ENCODE assay signal across 8 cellular contexts in the genomic region with DNA sequence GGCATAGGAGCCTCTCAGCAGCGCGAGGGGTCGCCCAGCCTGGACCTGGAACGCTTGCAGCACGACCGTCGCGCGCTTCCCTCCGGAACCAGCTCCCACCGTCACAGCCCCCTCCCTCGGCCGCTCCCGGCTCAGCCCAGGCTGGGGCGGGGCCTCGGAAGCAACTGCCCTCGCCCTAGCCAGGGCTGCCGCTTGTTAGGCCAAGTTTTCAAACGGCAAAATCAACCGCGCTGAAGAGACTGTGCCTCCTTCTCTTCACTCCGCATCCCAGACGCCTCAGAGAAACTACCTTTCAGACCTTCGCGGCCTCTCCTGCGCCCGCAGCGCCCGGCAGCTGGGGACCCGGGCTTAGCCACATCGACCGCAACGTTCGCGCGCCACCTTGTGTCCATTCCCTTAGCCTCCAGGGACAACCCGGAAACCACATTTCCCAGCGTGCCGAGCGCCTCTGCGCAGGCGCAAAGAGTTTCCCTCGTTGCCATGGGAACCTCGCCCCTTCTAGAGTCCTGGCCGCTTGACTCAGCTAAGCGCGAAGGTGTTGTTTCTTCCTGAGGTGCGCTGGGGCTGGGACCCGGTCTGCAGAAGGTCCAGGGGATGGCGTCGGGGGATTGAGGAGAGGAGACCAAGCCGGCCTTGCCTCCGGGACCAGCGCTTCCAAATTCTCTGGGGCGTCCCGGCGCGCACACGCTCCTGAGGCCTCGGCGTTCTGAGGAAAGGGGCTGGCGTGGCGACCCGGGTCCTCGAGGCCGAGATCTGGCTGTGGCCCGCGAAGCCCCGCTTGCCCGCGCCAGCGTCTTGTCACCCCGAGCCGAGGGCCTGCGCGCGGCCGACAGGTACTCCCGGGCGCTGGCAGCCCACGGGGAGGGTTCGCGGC. TPM values are rescaled to one million over a fixed set of nuclear protein-coding genes. Genes with fewer than 3 reads are reported as not detected.
DNase-seq lines count a peak whose midpoint lies in the region; ATAC-seq and TF ChIP-seq lines count a peak whose summit lies in the region.

No MANE protein-coding gene starts in this region.

- H3K4me3 ChIP-seq in Caco-2 (ENCODE audit: low read depth, low read length) (peak overlapping the region; percentile 88), mesenchymal stem cell (ENCODE audit: insufficient read depth in 1 of 2, low read depth in 1 of 2, low read length in 2 of 2) (peak overlapping the region; percentile 71 to 92)

- H4K91ac ChIP-seq in mesenchymal stem cell (ENCODE audit: low read length): peak overlapping the region; percentile 88

- no TSS peak for BruUV-seq in Caco-2 (replicated peaks; lab: Mats Ljungman, UMichigan)

- no peaks in the 10 kb centered on the region for H3K27me3 Mint-ChIP-seq in Caco-2 (ENCODE audit: insufficient read depth, unreplicated experiment)
- no peaks in the 10 kb centered on the region for H3K27me3 Mint-ChIP-seq in effector memory CD8-positive, alpha-beta T cell

- H2AK5ac ChIP-seq in mesenchymal stem cell (ENCODE audit: low read length, severe bottlenecking): no peak overlapping the region

- CTCF ChIA-PET in Caco-2 (lab: Charles Lee): interaction anchor here (0.6 to 2.9 kb wide), 36 partner anchors 10 to 279 kb away, joined by 3 to 44 read pairs (median 7); a partner anchor contains a TSS

- DNase-seq in Caco-2 (peak; percentile 98 to 100), GM20000 (ENCODE audit: low spot score) (peak; percentile 100), HT-29 (ENCODE audit: low spot score) (peak; percentile 100), NK-92 (lab: John Stamatoyannopoulos, UW; ENCODE audit: unreplicated experiment) (peak; percentile 88), mesenchymal stem cell (peak; percentile 94)
- peak; percentile 98 for DNase-seq in activated CD8-positive, alpha-beta memory T cell treated with anti-CD3 and anti-CD28 coated beads for 4 hours (ENCODE audit: low read depth in 2 of 2)
- peak; percentile 99 for DNase-seq in effector memory CD8-positive, alpha-beta T cell
- peak; percentile 93 for DNase-seq in stimulated activated CD8-positive, alpha-beta memory T cell treated with anti-CD3 and anti-CD28 coated beads, Interleukin-12 subunit alpha, Interleukin-12 subunit beta, amount 100 ng/mL, for 24 hours (ENCODE audit: extremely low read depth)

- TF ChIP-seq CTCF in Caco-2 (IDR thresholded peaks at IDR 0.05; ENCODE audit: insufficient read depth in 1 of 2, low read depth in 1 of 2, low read length in 1 of 2, severe bottlenecking in 1 of 2, unreplicated experiment in 1 of 2) (peak; percentile 98 to 99), GM20000 (IDR thresholded peaks at IDR 0.05; ENCODE audit: extremely low read depth, missing control alignments) (peak; percentile 91)

- H3K4me2 ChIP-seq in mesenchymal stem cell (ENCODE audit: low read length, poor library complexity, severe bottlenecking): peak overlapping the region; percentile 95

- H3K4me3 Mint-ChIP-seq in Caco-2 (ENCODE audit: unreplicated experiment): peak overlapping the region; percentile 96
- H3K4me3 Mint-ChIP-seq in effector memory CD8-positive, alpha-beta T cell: peak overlapping the region; percentile 87 to 98

- peak overlapping the region; percentile 99 for H3K27ac Mint-ChIP-seq in Caco-2 (ENCODE audit: unreplicated experiment)
- peak overlapping the region; percentile 92 to 94 for H3K27ac Mint-ChIP-seq in effector memory CD8-positive, alpha-beta T cell

- H2BK5ac ChIP-seq in mesenchymal stem cell (ENCODE audit: low read depth, low read length, poor library complexity, severe bottlenecking): no peak overlapping the region

- no peaks in the 10 kb centered on the region for H3K27me3 ChIP-seq in Caco-2 (replicated peaks; ENCODE audit: control insufficient read depth, insufficient read depth, low read length)
- no peaks in the 10 kb centered on the region for H3K27me3 ChIP-seq in mesenchymal stem cell (ENCODE audit: control insufficient read depth in 1 of 2, insufficient read depth in 1 of 2, low read length in 2 of 2)

- H3K4ac ChIP-seq in mesenchymal stem cell (ENCODE audit: low read depth in 1 of 2, low read length in 2 of 2): peak overlapping the region in 1 of 2 experiments; percentile 25

- POLR2A ChIA-PET in Caco-2 (lab: Charles Lee): interaction anchor here (0.6 to 2.3 kb wide), 14 partner anchors 9 to 84 kb away, joined by 3 to 28 read pairs (median 4); a partner anchor contains a TSS

- peaks cover 14% of the 10 kb centered on the region for H3K79me1 ChIP-seq in mesenchymal stem cell (replicated peaks; ENCODE audit: low read length, poor library complexity, severe bottlenecking)

- no peaks in the 10 kb centered on the region for H3K36me3 ChIP-seq in Caco-2 (ENCODE audit: control insufficient read depth, insufficient read depth, low read length)
- peaks cover 0 to 5% of the 10 kb centered on the region in 2 experiments for H3K36me3 ChIP-seq in mesenchymal stem cell (ENCODE audit: control insufficient read depth in 1 of 2, insufficient read depth in 2 of 2, low read depth in 1 of 2, low read length in 2 of 2)

- peak overlapping the region; percentile 88 for H3K27ac ChIP-seq in mesenchymal stem cell (ENCODE audit: low read length, poor library complexity, severe bottlenecking)

- peak overlapping the region; percentile 88 for H3K9ac ChIP-seq in mesenchymal stem cell (ENCODE audit: low read length)

- peak; percentile 81 for ATAC-seq in effector memory CD8-positive, alpha-beta T cell (replicated peaks)

- H3K4me1 Mint-ChIP-seq in Caco-2 (ENCODE audit: low read depth, unreplicated experiment): peaks cover 4% of the 10 kb centered on the region
- H3K4me1 Mint-ChIP-seq in effector memory CD8-positive, alpha-beta T cell (ENCODE audit: low read depth in 2 of 2): peaks cover 24 to 31% of the 10 kb centered on the region in 2 donors

- peaks cover 14% of the 10 kb centered on the region for H3K36me3 Mint-ChIP-seq in Caco-2 (ENCODE audit: insufficient read depth, unreplicated experiment)
- peaks cover 32% of the 10 kb centered on the region for H3K36me3 Mint-ChIP-seq in effector memory CD8-positive, alpha-beta T cell (ENCODE audit: insufficient read depth)

- peak overlapping the region; percentile 93 to 95 for H3K18ac ChIP-seq in mesenchymal stem cell (ENCODE audit: low read depth in 1 of 2, low read length in 2 of 2)

- H3K4me1 ChIP-seq in Caco-2 (peaks cover 16% of the 10 kb centered on the region), mesenchymal stem cell (ENCODE audit: control insufficient read depth, insufficient read depth, low read depth, low read length) (no peaks in the 10 kb centered on the region)

- H3K14ac ChIP-seq in mesenchymal stem cell (ENCODE audit: low read length in 2 of 2): peak overlapping the region in 1 of 2 experiments; percentile 86

- H2BK12ac ChIP-seq in mesenchymal stem cell (ENCODE audit: low read length in 2 of 2): peak overlapping the region in 1 of 2 experiments; percentile 28

- intact Hi-C loops in Caco-2 (cut with micrococcal nuclease; ENCODE audit: unreplicated experiment): loop anchor here (1.0 to 5.0 kb wide), 5 partner anchors 29 to 260 kb away; a partner anchor contains a TSS

- H3K23ac ChIP-seq in mesenchymal stem cell (ENCODE audit: low read length in 2 of 2): no peak overlapping the region

- peak overlapping the region; percentile 36 for H2BK120ac ChIP-seq in mesenchymal stem cell (ENCODE audit: low read depth, low read length)

- peak overlapping the region; percentile 31 for H2BK15ac ChIP-seq in mesenchymal stem cell (ENCODE audit: low read depth, poor library complexity, severe bottlenecking)

- H4K8ac ChIP-seq in mesenchymal stem cell (ENCODE audit: low read length): peak overlapping the region; percentile 87

- WGBS in mesenchymal stem cell: 0% methylated on average over 83 of the region's 83 CpGs

- H3K9me3 Mint-ChIP-seq in Caco-2 (ENCODE audit: unreplicated experiment): no peaks in the 10 kb centered on the region
- no peaks in the 10 kb centered on the region for H3K9me3 Mint-ChIP-seq in effector memory CD8-positive, alpha-beta T cell

- H2AFZ ChIP-seq in mesenchymal stem cell (ENCODE audit: low read depth, low read length): peak overlapping the region; percentile 94

- no peaks in the 10 kb centered on the region for H3K9me3 ChIP-seq in Caco-2
- H3K9me3 ChIP-seq in mesenchymal stem cell (ENCODE audit: control insufficient read depth, low read length): no peaks in the 10 kb centered on the region

RNA-seq across cellular contexts. Expression of a gene that starts 14.3 kb away (rescaled TPM):
- 81.2 and 89.6 TPM in 2 replicates for total RNA-seq in Caco-2 (2022)
- total RNA-seq in HT-29 (2014; rRNA removed; shearing (Covaris generic)): 180 TPM in 2 replicates
- polyA plus RNA-seq in mesenchymal stem cell (2013, experiment 1 of 2): 71.0 TPM
- polyA plus RNA-seq in mesenchymal stem cell (2013, experiment 2 of 2): 71.6 TPM

RNA-seq across cellular contexts. Expression of a gene that starts 28.5 kb away (rescaled TPM):
- 83.3 and 88.6 TPM in 2 replicates for total RNA-seq in Caco-2 (2022)
- total RNA-seq in HT-29 (2014; rRNA removed; shearing (Covaris generic)): 100 and 107 TPM in 2 replicates
- 27.5 TPM for polyA plus RNA-seq in mesenchymal stem cell (2013, experiment 1 of 2)
- polyA plus RNA-seq in mesenchymal stem cell (2013, experiment 2 of 2): 27.7 TPM

RNA-seq across cellular contexts. Expression of a gene that starts 35.7 kb away (rescaled TPM):
- 29.8 and 30.8 TPM in 2 replicates for total RNA-seq in Caco-2 (2022)
- 137 and 138 TPM in 2 replicates for total RNA-seq in HT-29 (2014; rRNA removed; shearing (Covaris generic))
- polyA plus RNA-seq in mesenchymal stem cell (2013, experiment 1 of 2): 117 TPM
- polyA plus RNA-seq in mesenchymal stem cell (2013, experiment 2 of 2): 117 TPM

RNA-seq across cellular contexts. Expression of a gene that starts 51.3 kb away (rescaled TPM):
- 113 and 120 TPM in 2 replicates for total RNA-seq in Caco-2 (2022)
- total RNA-seq in HT-29 (2014; rRNA removed; shearing (Covaris generic)): 270 and 294 TPM in 2 replicates
- polyA plus RNA-seq in mesenchymal stem cell (2013, experiment 1 of 2): 26.9 TPM
- polyA plus RNA-seq in mesenchymal stem cell (2013, experiment 2 of 2): 25.8 TPM

RNA-seq across cellular contexts. Expression of a gene that starts 55.8 kb away (rescaled TPM):
- 4.5 and 5.8 TPM in 2 replicates for total RNA-seq in Caco-2 (2022)
- 25.5 and 29.7 TPM in 2 replicates for total RNA-seq in HT-29 (2014; rRNA removed; shearing (Covaris generic))
- polyA plus RNA-seq in mesenchymal stem cell (2013, experiment 1 of 2): 5.7 TPM
- polyA plus RNA-seq in mesenchymal stem cell (2013, experiment 2 of 2): 5.8 TPM

Comparison
In these comparisons a context has a peak if more than half of its experiments do, and no peak if none do; other contexts are left out.
1. Peak in every context shown above with its lines: DNase-seq, ATAC-seq, H3K4me3 ChIP-seq and H3K27ac ChIP-seq.